20 cellular contexts compared by ENCODE assay signal in the genomic region with DNA sequence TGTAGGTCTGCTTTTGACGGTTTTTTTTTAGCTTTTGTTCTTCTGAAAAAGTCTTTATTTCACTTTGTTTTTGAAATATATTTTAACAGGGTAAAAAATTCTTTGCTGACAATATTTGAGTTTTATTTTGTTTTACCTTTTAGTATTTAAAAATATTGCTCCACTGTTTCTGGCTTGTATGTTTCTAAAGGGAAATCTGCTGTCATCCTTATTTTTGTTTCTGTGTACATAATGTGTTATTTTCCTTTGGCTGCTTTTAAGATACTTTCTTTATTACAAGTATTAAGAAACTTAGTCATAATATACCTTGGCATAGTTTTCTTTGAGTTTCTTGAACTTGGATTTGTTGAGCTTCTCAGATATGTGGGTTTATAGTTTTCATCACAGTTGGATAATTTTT.
DNase-seq lines count a peak whose midpoint lies in the region; ATAC-seq, FAIRE-seq and TF ChIP-seq lines count a peak whose summit lies in the region.
"Had no signal": no experiment of that assay in that cellular context is flagged by ENCODE, and none has a peak within 500 bp of the region (broad histone marks: within the 10 kb centered on the region; RNA-seq: fewer than 3 reads in every experiment).

No MANE protein-coding gene starts in this region.

- ATAC-seq in left lung, result no peak
- ATAC-seq: A549 had no signal

- no peaks in the 10 kb centered on the region for H3K9me3 ChIP-seq in SJCRH30 (replicated peaks)
- no peaks in the 10 kb centered on the region for H3K9me3 ChIP-seq in left lung
- H3K9me3 ChIP-seq: A549; BLaER1 treated with 17β-estradiol and CSF1 and Interleukin-3, amounts not matched to agents 10 nM and 100 nM had no signal

- no peak overlapping the region for H3K4me3 Mint-ChIP-seq in mesothelial cell of epicardium
- H3K4me3 Mint-ChIP-seq: B cell; CD4-positive, alpha-beta memory T cell; CD4-positive, CD25-positive, alpha-beta regulatory T cell; CD8-positive, alpha-beta memory T cell had no signal

- intact Hi-C loops in left lung (cut with DNase I), result no loop called here

- peak overlapping the region; percentile 18; the same call in 1 of the 2 replicates for H3K27ac ChIP-seq in SJCRH30
- no peak overlapping the region for H3K27ac ChIP-seq in left lung
- H3K27ac ChIP-seq: A549; BLaER1 treated with 17β-estradiol and CSF1 and Interleukin-3, amounts not matched to agents 10 nM and 100 nM; C4-2B had no signal

- no peak overlapping the region for H3K4me3 ChIP-seq in SJCRH30
- H3K4me3 ChIP-seq in left lung, result no peak overlapping the region
- H3K4me3 ChIP-seq: A549; BLaER1 treated with 17β-estradiol and CSF1 and Interleukin-3, amounts not matched to agents 10 nM and 100 nM had no signal

- TF ChIP-seq CTCF in D721Med (IDR thresholded peaks at IDR 0.05; ENCODE audit: insufficient read depth, missing control alignments), result no peak
- no peak for TF ChIP-seq CTCF in left lung (IDR thresholded peaks at IDR 0.05)
- no peak for TF ChIP-seq CTCF in mesothelial cell of epicardium (IDR thresholded peaks at IDR 0.05; ENCODE audit: unreplicated experiment)

- H3K36me3 ChIP-seq in SJCRH30 (no peaks in the 10 kb centered on the region), left lung (no peaks in the 10 kb centered on the region)
- H3K36me3 ChIP-seq: BLaER1 treated with 17β-estradiol and CSF1 and Interleukin-3, amounts not matched to agents 10 nM and 100 nM had no signal

- H3K27ac Mint-ChIP-seq in mesothelial cell of epicardium, result no peak overlapping the region
- H3K27ac Mint-ChIP-seq: B cell; CD4-positive, alpha-beta memory T cell; CD8-positive, alpha-beta memory T cell had no signal

- peaks cover 30% of the 10 kb centered on the region for H3K9me3 Mint-ChIP-seq in mesothelial cell of epicardium

- H3K27me3 Mint-ChIP-seq in mesothelial cell of epicardium (ENCODE audit: low read depth), result no peaks in the 10 kb centered on the region

- H3K4me1 ChIP-seq in SJCRH30, result peaks cover 3% of the 10 kb centered on the region; the same call in 1 of the 2 replicates
- no peaks in the 10 kb centered on the region for H3K4me1 ChIP-seq in left lung
- H3K4me1 ChIP-seq: A549; BLaER1 treated with 17β-estradiol and CSF1 and Interleukin-3, amounts not matched to agents 10 nM and 100 nM had no signal

- FAIRE-seq in D721Med (lab: Jason Lieb, UNC) (peak; percentile 71), islet of Langerhans (lab: Jason Lieb, UNC) (peak; percentile 71)
- FAIRE-seq: A549, GM12891, GM19239 had no signal

- H3K27me3 ChIP-seq in SJCRH30 (no peaks in the 10 kb centered on the region), left lung (no peaks in the 10 kb centered on the region)
- H3K27me3 ChIP-seq: BLaER1 treated with 17β-estradiol and CSF1 and Interleukin-3, amounts not matched to agents 10 nM and 100 nM had no signal

- no peaks in the 10 kb centered on the region for H3K36me3 Mint-ChIP-seq in mesothelial cell of epicardium
- H3K36me3 Mint-ChIP-seq: CD4-positive, alpha-beta memory T cell; CD4-positive, CD25-positive, alpha-beta regulatory T cell; CD8-positive, alpha-beta memory T cell had no signal

- DNase-seq in D721Med (ENCODE audit: insufficient read length, low spot score) (no peak), SJCRH30 (no peak), left lung (no peak), mesothelial cell of epicardium (ENCODE audit: low spot score in 2 of 2, unreplicated experiment in 2 of 2) (no peak), CD1c-positive myeloid dendritic cell (ENCODE audit: extremely low spot score) (no peak)
- DNase-seq: 8988T; AML-193; CD4-positive, alpha-beta memory T cell; CD4-positive, CD25-positive, alpha-beta regulatory T cell; CD8-positive, alpha-beta memory T cell; COR-L47; DMS79 treated with DMSO at 0.1 percent for 48 hours; GF-D8 had no signal

- H3K4me1 Mint-ChIP-seq in mesothelial cell of epicardium, result no peaks in the 10 kb centered on the region
- H3K4me1 Mint-ChIP-seq: B cell; CD4-positive, alpha-beta memory T cell; CD4-positive, CD25-positive, alpha-beta regulatory T cell; CD8-positive, alpha-beta memory T cell had no signal
